ENCODE assay signal across 1 cellular context in genomic region chr1:204102029-204102611, GRCh38.
TF ChIP-seq lines count a peak whose summit lies in the region.

No MANE protein-coding gene starts in this region.

TF ChIP-seq in HepG2, 621 proteins besides CTCF, POLR2A, EP300 and RAD21 (continued from another document and continues in another):
- peak; percentile 96 for TF ChIP-seq ZNF263 (CRISPR knock-in tag; IDR thresholded peaks at IDR 0.05)
- TF ChIP-seq, protein P1, sequence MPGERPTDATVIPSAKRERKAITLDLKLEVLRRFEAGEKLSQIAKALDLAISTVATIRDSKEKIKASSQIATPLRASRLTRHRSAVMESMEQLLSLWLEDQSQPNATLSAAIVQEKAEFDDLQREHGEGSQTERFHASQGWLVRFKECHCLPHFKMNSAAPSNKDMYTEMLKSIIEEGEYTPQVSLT (CRISPR knock-in tag; IDR thresholded peaks at IDR 0.05; ENCODE audit: borderline replicate concordance, low read depth): no peak
- no peak for TF ChIP-seq JUND (CRISPR knock-in tag; IDR thresholded peaks at IDR 0.05)
- no peak for TF ChIP-seq ZNF720 (CRISPR knock-in tag; IDR thresholded peaks at IDR 0.05)
- TF ChIP-seq CEBPZ (IDR thresholded peaks at IDR 0.05; ENCODE audit: low read length): no peak
- TF ChIP-seq REXO4 (CRISPR knock-in tag; IDR thresholded peaks at IDR 0.05; ENCODE audit: borderline replicate concordance): no peak
- TF ChIP-seq ASH2L (IDR thresholded peaks at IDR 0.05; ENCODE audit: insufficient read length, low read depth, low read length): peak; percentile 63
- TF ChIP-seq, protein P2, sequence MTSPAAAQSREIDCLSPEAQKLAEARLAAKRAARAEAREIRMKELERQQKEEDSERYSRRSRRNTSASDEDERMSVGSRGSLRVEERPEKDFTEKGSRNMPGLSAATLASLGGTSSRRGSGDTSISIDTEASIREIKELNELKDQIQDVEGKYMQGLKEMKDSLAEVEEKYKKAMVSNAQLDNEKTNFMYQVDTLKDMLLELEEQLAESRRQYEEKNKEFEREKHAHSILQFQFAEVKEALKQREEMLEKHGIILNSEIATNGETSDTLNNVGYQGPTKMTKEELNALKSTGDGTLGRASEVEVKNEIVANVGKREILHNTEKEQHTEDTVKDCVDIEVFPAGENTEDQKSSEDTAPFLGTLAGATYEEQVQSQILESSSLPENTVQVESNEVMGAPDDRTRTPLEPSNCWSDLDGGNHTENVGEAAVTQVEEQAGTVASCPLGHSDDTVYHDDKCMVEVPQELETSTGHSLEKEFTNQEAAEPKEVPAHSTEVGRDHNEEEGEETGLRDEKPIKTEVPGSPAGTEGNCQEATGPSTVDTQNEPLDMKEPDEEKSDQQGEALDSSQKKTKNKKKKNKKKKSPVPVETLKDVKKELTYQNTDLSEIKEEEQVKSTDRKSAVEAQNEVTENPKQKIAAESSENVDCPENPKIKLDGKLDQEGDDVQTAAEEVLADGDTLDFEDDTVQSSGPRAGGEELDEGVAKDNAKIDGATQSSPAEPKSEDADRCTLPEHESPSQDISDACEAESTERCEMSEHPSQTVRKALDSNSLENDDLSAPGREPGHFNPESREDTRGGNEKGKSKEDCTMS (CRISPR knock-in tag; conservative IDR thresholded peaks at IDR 0.05): no peak
- peak; percentile 69; the same call in 1 of the 2 replicates for TF ChIP-seq ZNF644 (CRISPR knock-in tag; IDR thresholded peaks at IDR 0.05; ENCODE audit: low read depth)
- peak; percentile 99 for TF ChIP-seq FOXA3 (CRISPR knock-in tag; IDR thresholded peaks at IDR 0.05)
- no peak for TF ChIP-seq NR1H2 (CRISPR knock-in tag; IDR thresholded peaks at IDR 0.05; ENCODE audit: borderline replicate concordance, low read depth)
- TF ChIP-seq SPEN (CRISPR knock-in tag; IDR thresholded peaks at IDR 0.05; ENCODE audit: low read depth): no peak
- TF ChIP-seq CC2D1A (CRISPR knock-in tag; IDR thresholded peaks at IDR 0.05): no peak
- no peak for TF ChIP-seq ZNF3 (CRISPR knock-in tag; IDR thresholded peaks at IDR 0.05)
- no peak for TF ChIP-seq SNAPC2 (CRISPR knock-in tag; IDR thresholded peaks at IDR 0.05)
- TF ChIP-seq ZNF260 (CRISPR knock-in tag; IDR thresholded peaks at IDR 0.05; ENCODE audit: borderline replicate concordance, low read depth): no peak
- TF ChIP-seq MLLT10 (CRISPR knock-in tag; IDR thresholded peaks at IDR 0.05): no peak
- TF ChIP-seq ZFP36L2 (CRISPR knock-in tag; IDR thresholded peaks at IDR 0.05): no peak
- TF ChIP-seq AGO2 (optimal IDR thresholded peaks at IDR 0.05; ENCODE audit: low read depth, low read length): no peak
- TF ChIP-seq FOXK1 (CRISPR knock-in tag; IDR thresholded peaks at IDR 0.05; ENCODE audit: borderline replicate concordance, low read depth): peak; percentile 87; the same call in 1 of the 2 replicates
- no peak for TF ChIP-seq BRCA1 (CRISPR knock-in tag; IDR thresholded peaks at IDR 0.05)
- peak; percentile 97 for TF ChIP-seq CEBPG (CRISPR knock-in tag; IDR thresholded peaks at IDR 0.05)
- TF ChIP-seq ZFP36 (IDR thresholded peaks at IDR 0.05; ENCODE audit: borderline replicate concordance, low read depth, low read length, partially characterized antibody): no peak
- TF ChIP-seq TFAP4 (IDR thresholded peaks at IDR 0.05; ENCODE audit: borderline replicate concordance, low read depth): peak; percentile 26; the same call in 1 of the 2 replicates
- TF ChIP-seq ZNF878 (CRISPR knock-in tag; IDR thresholded peaks at IDR 0.05): 0 out of 2 replicates have a peak, but pooled peaks have one; percentile 55
- TF ChIP-seq, protein P3, sequence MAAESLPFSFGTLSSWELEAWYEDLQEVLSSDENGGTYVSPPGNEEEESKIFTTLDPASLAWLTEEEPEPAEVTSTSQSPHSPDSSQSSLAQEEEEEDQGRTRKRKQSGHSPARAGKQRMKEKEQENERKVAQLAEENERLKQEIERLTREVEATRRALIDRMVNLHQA (CRISPR knock-in tag; IDR thresholded peaks at IDR 0.05): no peak
- no peak for TF ChIP-seq ARNT2 (CRISPR knock-in tag; IDR thresholded peaks at IDR 0.05; ENCODE audit: low read depth)
- TF ChIP-seq ZSCAN9 (CRISPR knock-in tag; IDR thresholded peaks at IDR 0.05; ENCODE audit: borderline replicate concordance): 0 out of 2 replicates have a peak, but pooled peaks have one; percentile 32
- peak; percentile 23; the same call in 1 of the 2 replicates for TF ChIP-seq MIER3 (CRISPR knock-in tag; IDR thresholded peaks at IDR 0.05; ENCODE audit: borderline replicate concordance)
- peak; percentile 73; the same call in 1 of the 2 replicates for TF ChIP-seq ERF (CRISPR knock-in tag; IDR thresholded peaks at IDR 0.05)
- no peak for TF ChIP-seq MXD3 (CRISPR knock-in tag; IDR thresholded peaks at IDR 0.05)
- TF ChIP-seq TGIF2 (CRISPR knock-in tag; IDR thresholded peaks at IDR 0.05): no peak
- TF ChIP-seq HOXA7 (CRISPR knock-in tag; IDR thresholded peaks at IDR 0.05): no peak
- TF ChIP-seq STAT5B (CRISPR knock-in tag; IDR thresholded peaks at IDR 0.05): no peak
- no peak for TF ChIP-seq TMF1 (CRISPR knock-in tag; IDR thresholded peaks at IDR 0.05; ENCODE audit: low read depth)
- no peak for TF ChIP-seq HDAC6 (IDR thresholded peaks at IDR 0.05; ENCODE audit: low read depth, low read length)
- TF ChIP-seq RBM39 (IDR thresholded peaks at IDR 0.05; ENCODE audit: low read depth, low read length, poor library complexity, severe bottlenecking): no peak
- TF ChIP-seq KLF12 (CRISPR knock-in tag; IDR thresholded peaks at IDR 0.05; ENCODE audit: borderline replicate concordance): no peak
- TF ChIP-seq ZNF580 (CRISPR knock-in tag; IDR thresholded peaks at IDR 0.05; ENCODE audit: borderline replicate concordance, low read depth): peak; percentile 65; the same call in 1 of the 2 replicates
- TF ChIP-seq ISX (CRISPR knock-in tag; conservative IDR thresholded peaks at IDR 0.05): no peak
- TF ChIP-seq GLMP (CRISPR knock-in tag; IDR thresholded peaks at IDR 0.05; ENCODE audit: borderline replicate concordance): no peak
- TF ChIP-seq ZNF605 (CRISPR knock-in tag; IDR thresholded peaks at IDR 0.05): no peak
- no peak for TF ChIP-seq ZNF337 (CRISPR knock-in tag; IDR thresholded peaks at IDR 0.05; ENCODE audit: borderline replicate concordance, low read depth)
- TF ChIP-seq MEIS2 (CRISPR knock-in tag; IDR thresholded peaks at IDR 0.05): peak; percentile 39; the same call in 1 of the 2 replicates
- TF ChIP-seq PHF5A (CRISPR knock-in tag; IDR thresholded peaks at IDR 0.05; ENCODE audit: low read depth, unreplicated experiment): no peak
- TF ChIP-seq ZNF780A (CRISPR knock-in tag; IDR thresholded peaks at IDR 0.05): no peak
- peak; percentile 74; the same call in 1 of the 2 replicates for TF ChIP-seq ZNF292 (CRISPR knock-in tag; IDR thresholded peaks at IDR 0.05; ENCODE audit: borderline replicate concordance, low read depth)
- TF ChIP-seq IRF2 (CRISPR knock-in tag; IDR thresholded peaks at IDR 0.05): peak; percentile 33; the same call in 1 of the 2 replicates
- TF ChIP-seq ZUFSP (CRISPR knock-in tag; IDR thresholded peaks at IDR 0.05; ENCODE audit: borderline replicate concordance): no peak
- TF ChIP-seq, protein P4, sequence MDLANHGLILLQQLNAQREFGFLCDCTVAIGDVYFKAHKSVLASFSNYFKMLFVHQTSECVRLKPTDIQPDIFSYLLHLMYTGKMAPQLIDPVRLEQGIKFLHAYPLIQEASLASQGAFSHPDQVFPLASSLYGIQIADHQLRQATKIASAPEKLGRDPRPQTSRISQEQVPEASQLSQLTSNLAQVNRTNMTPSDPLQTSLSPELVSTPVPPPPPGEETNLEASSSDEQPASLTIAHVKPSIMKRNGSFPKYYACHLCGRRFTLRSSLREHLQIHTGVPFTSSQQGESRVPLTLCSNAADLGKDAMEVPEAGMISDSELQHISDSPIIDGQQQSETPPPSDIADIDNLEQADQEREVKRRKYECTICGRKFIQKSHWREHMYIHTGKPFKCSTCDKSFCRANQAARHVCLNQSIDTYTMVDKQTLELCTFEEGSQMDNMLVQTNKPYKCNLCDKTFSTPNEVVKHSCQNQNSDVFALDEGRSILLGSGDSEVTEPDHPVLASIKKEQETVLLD (CRISPR knock-in tag; IDR thresholded peaks at IDR 0.05; ENCODE audit: low read depth): no peak
- TF ChIP-seq ETV5 (CRISPR knock-in tag; IDR thresholded peaks at IDR 0.05; ENCODE audit: borderline replicate concordance): peak; percentile 78; the same call in 1 of the 2 replicates
- TF ChIP-seq, protein P5, sequence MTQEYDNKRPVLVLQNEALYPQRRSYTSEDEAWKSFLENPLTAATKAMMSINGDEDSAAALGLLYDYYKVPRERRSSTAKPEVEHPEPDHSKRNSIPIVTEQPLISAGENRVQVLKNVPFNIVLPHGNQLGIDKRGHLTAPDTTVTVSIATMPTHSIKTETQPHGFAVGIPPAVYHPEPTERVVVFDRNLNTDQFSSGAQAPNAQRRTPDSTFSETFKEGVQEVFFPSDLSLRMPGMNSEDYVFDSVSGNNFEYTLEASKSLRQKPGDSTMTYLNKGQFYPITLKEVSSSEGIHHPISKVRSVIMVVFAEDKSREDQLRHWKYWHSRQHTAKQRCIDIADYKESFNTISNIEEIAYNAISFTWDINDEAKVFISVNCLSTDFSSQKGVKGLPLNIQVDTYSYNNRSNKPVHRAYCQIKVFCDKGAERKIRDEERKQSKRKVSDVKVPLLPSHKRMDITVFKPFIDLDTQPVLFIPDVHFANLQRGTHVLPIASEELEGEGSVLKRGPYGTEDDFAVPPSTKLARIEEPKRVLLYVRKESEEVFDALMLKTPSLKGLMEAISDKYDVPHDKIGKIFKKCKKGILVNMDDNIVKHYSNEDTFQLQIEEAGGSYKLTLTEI (CRISPR knock-in tag; conservative IDR thresholded peaks at IDR 0.05): no peak
